In the genomic region with DNA sequence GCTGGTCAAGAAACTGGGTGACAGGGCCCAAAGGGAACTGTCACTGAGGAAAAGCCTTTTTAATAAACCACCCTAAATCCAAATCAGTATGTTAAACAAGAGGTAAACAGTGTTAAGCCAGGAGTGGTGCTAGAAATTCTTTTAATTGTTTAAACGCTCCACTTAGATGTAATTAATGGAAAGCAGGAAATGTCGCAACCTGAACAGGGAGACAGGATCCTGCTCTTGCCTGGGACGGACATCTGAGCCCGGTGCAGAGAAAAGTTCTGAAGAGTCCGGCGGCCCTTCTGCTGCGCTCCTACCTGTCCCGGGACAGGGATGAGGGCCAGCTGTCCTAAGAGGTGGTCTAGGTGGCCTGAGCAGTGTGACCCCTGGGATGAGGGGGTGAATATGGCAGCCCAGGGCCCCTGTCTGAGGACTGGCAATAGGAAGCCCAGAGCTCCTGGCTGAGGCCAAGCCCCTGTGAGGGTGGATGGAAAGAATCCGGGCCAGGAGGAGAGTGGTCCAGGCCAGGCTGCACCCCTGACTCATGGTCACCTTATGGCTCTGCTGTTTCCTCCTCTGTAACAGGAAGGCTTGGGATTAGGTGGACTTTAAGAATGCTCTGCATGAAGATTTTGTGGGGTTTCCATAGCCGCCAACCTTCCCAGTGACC, we compare ENCODE assay signal across 23 cellular contexts.
A peak's percentile ranks its signal among the peaks of the same experiment; 100 is the strongest.
DNase-seq lines count a peak whose midpoint lies in the region; ATAC-seq, FAIRE-seq and TF ChIP-seq lines count a peak whose summit lies in the region.
"Had no signal": no experiment of that assay in that cellular context is flagged by ENCODE, and none has a peak within 500 bp of the region (broad histone marks: within the 10 kb centered on the region; RNA-seq: fewer than 3 reads in every experiment).

No MANE protein-coding gene starts in this region.

- FAIRE-seq in HepG2 (lab: Jason Lieb, UNC) (no peak), H1 (lab: Jason Lieb, UNC) (no peak)
- FAIRE-seq: GM12891 had no signal

- H3K18ac ChIP-seq in H1 (ENCODE audit: extremely low read depth, low read length) = no peak overlapping the region

- no peaks in the 10 kb centered on the region for H4K20me1 ChIP-seq in HepG2 (ENCODE audit: insufficient read depth, low read length)
- H4K20me1 ChIP-seq in H1 (replicated peaks in 1 of 2; ENCODE audit: control insufficient read depth in 1 of 2, insufficient read depth in 2 of 2, low read length in 2 of 2) = peaks cover 0 to 7% of the 10 kb centered on the region in 2 experiments

- H2BK20ac ChIP-seq in H1 (ENCODE audit: low read length) = no peak overlapping the region

- no peak overlapping the region for H2BK15ac ChIP-seq in H1 (ENCODE audit: low read length)

- H3K23me2 ChIP-seq in H1 (ENCODE audit: low read depth, low read length) = peaks cover 7% of the 10 kb centered on the region; the same call in 1 of the 2 replicates

- intact Hi-C loops in HepG2 (cut with micrococcal nuclease; ENCODE audit: unreplicated experiment) = no loop called here
- intact Hi-C loops in right lobe of liver (cut with DNase I) = no loop called here
- intact Hi-C loops in esophagus muscularis mucosa (cut with DNase I) = no loop called here
- intact Hi-C loops in activated CD4-positive, alpha-beta memory T cell treated with anti-CD3 and anti-CD28 coated beads for 36 hours (cut with micrococcal nuclease) = no loop called here

- H4K8ac ChIP-seq in H1 (ENCODE audit: extremely low read depth, insufficient read depth, low read length) = peak overlapping the region; percentile 73; the same call in 1 of the 2 replicates

- POLR2A ChIA-PET in HepG2 (lab: Yijun Ruan, JAX) (no interaction called here), H1 (lab: Charles Lee; ENCODE audit: partially characterized antibody) (no interaction called here)
- POLR2A ChIA-PET in activated CD4-positive, alpha-beta memory T cell treated with anti-CD3 and anti-CD28 coated beads for 36 hours (lab: Charles Lee) = no interaction called here

- H3K79me2 ChIP-seq in HepG2 (ENCODE audit: insufficient read depth, low read length) = no peaks in the 10 kb centered on the region
- H3K79me2 ChIP-seq in H1 (ENCODE audit: control insufficient read depth in 1 of 2, insufficient read depth in 2 of 2, low read length in 2 of 2) = no peaks in the 10 kb centered on the region

- H4K91ac ChIP-seq in H1 (replicated peaks; ENCODE audit: insufficient read length, low read length) = no peak overlapping the region

- TF ChIP-seq RAD21 in HepG2 (CRISPR knock-in tag; IDR thresholded peaks at IDR 0.05) = no peak
- no peak for TF ChIP-seq RAD21 in H1 (IDR thresholded peaks at IDR 0.05 in 1 of 2, conservative IDR thresholded peaks at IDR 0.05 in 1 of 2; ENCODE audit: low read depth in 2 of 2, low read length in 2 of 2)

- peak; percentile 38; the same call in 2 of the 3 replicates for ATAC-seq in HepG2
- ATAC-seq in right lobe of liver = no peak
- no peak for ATAC-seq in GM19351 (IDR thresholded peaks at IDR 0.05; ENCODE audit: unreplicated experiment)

- H3K4me3 ChIP-seq in HepG2 (replicated peaks in 1 of 3; ENCODE audit: insufficient read depth in 1 of 3, low read depth in 2 of 3, low read length in 3 of 3) (no peak overlapping the region), right lobe of liver (no peak overlapping the region), H1 (ENCODE audit: extremely low read depth in 1 of 4, insufficient read depth in 2 of 4, low read depth in 3 of 4, low read length in 4 of 4) (no peak overlapping the region), esophagus muscularis mucosa (no peak overlapping the region)
- H3K4me3 ChIP-seq: Peyer's patch, SK-N-MC had no signal

- H3K27ac Mint-ChIP-seq in nephron progenitor cell = peak overlapping the region; percentile 29
- H3K27ac Mint-ChIP-seq in activated CD4-positive, alpha-beta memory T cell treated with anti-CD3 and anti-CD28 coated beads for 36 hours = no peak overlapping the region

- H3K23ac ChIP-seq in H1 (ENCODE audit: insufficient read length) = no peak overlapping the region

- peaks cover 5% of the 10 kb centered on the region for H3K4me1 Mint-ChIP-seq in nephron progenitor cell
- H3K4me1 Mint-ChIP-seq in activated CD4-positive, alpha-beta memory T cell treated with anti-CD3 and anti-CD28 coated beads for 36 hours (ENCODE audit: low read depth) = no peaks in the 10 kb centered on the region

- H3K9ac ChIP-seq in HepG2 (ENCODE audit: insufficient read depth, low read depth, low read length) (no peak overlapping the region), H1 (replicated peaks in 1 of 4; ENCODE audit: extremely low read depth in 1 of 4, low read depth in 3 of 4, low read length in 3 of 4) (no peak overlapping the region)

- TF ChIP-seq POLR2A in HepG2 (IDR thresholded peaks at IDR 0.05; ENCODE audit: insufficient read depth in 1 of 2, low read depth in 2 of 2, low read length in 2 of 2) (no peak), right lobe of liver (IDR thresholded peaks at IDR 0.05) (no peak), H1 (IDR thresholded peaks at IDR 0.05; ENCODE audit: control extremely low read depth in 1 of 2, low read depth in 2 of 2, low read length in 2 of 2) (no peak), esophagus muscularis mucosa (IDR thresholded peaks at IDR 0.05; ENCODE audit: low read depth) (no peak)

- no peaks in the 10 kb centered on the region for H3K9me3 Mint-ChIP-seq in nephron progenitor cell
- H3K9me3 Mint-ChIP-seq in activated CD4-positive, alpha-beta memory T cell treated with anti-CD3 and anti-CD28 coated beads for 36 hours = no peaks in the 10 kb centered on the region

- peaks cover 6% of the 10 kb centered on the region for H3K27me3 Mint-ChIP-seq in nephron progenitor cell (ENCODE audit: low read depth, poor library complexity)
- no peaks in the 10 kb centered on the region for H3K27me3 Mint-ChIP-seq in activated CD4-positive, alpha-beta memory T cell treated with anti-CD3 and anti-CD28 coated beads for 36 hours

- H3K14ac ChIP-seq in H1 (ENCODE audit: insufficient read length) = no peak overlapping the region

- H3K4ac ChIP-seq in H1 (replicated peaks; ENCODE audit: insufficient read length, low read depth, low read length) = no peak overlapping the region

- H2BK120ac ChIP-seq in H1 (replicated peaks; ENCODE audit: low read depth, low read length) = no peak overlapping the region

- no peak overlapping the region for H2BK5ac ChIP-seq in H1 (ENCODE audit: low read depth, low read length)

- no TSS peak for BruUV-seq in HepG2 (replicated peaks; lab: Mats Ljungman, UMichigan)

- H3K27me3 ChIP-seq in HepG2 (ENCODE audit: control insufficient read depth in 1 of 2, insufficient read depth in 2 of 2, low read length in 2 of 2) (peaks cover 1 to 21% of the 10 kb centered on the region in 2 experiments; a peak in 2 of 5 replicates), right lobe of liver (no peaks in the 10 kb centered on the region), H1 (replicated peaks in 1 of 4; ENCODE audit: control insufficient read depth in 3 of 4, extremely low read depth in 1 of 4, insufficient read depth in 3 of 4, low read length in 3 of 4) (no peaks in the 10 kb centered on the region; a peak in 1 of 7 replicates), esophagus muscularis mucosa (no peaks in the 10 kb centered on the region)
- H3K27me3 ChIP-seq: Peyer's patch had no signal

- CTCF ChIA-PET in HepG2 (lab: Yijun Ruan, JAX; ENCODE audit: low intra/inter-chr PET ratio, low total read pairs) = no interaction called here
- CTCF ChIA-PET in H1 (lab: Charles Lee; ENCODE audit: partially characterized antibody) = interaction anchor here (0.9 to 1.4 kb wide), 2 partner anchors 117 to 148 kb away, joined by 3 to 4 read pairs; no protein-coding TSS in a partner anchor
- CTCF ChIA-PET in activated CD4-positive, alpha-beta memory T cell treated with anti-CD3 and anti-CD28 coated beads for 36 hours (lab: Charles Lee) = no interaction called here

- DNase-seq in HepG2 (ENCODE audit: low spot score) (no peak), right lobe of liver (no peak), H1 (ENCODE audit: low read depth in 1 of 2, low spot score in 2 of 2) (no peak), nephron progenitor cell (no peak), epidermal melanocyte (ENCODE audit: insufficient read length, low spot score) (no peak), esophagus muscularis mucosa (ENCODE audit: extremely low spot score) (no peak)
- DNase-seq in activated CD4-positive, alpha-beta memory T cell treated with anti-CD3 and anti-CD28 coated beads for 36 hours = no peak
- DNase-seq: Calu3, DMS79 treated with DMSO at 0.1 percent for 48 hours, GF-D8, H9, KG1, MM.1S, NCI-H2029, NCI-H2171, NCI-H226, NCI-H510A, NCI-H69, Peyer's patch, SIG-M5 had no signal

- 8% methylated on average over 9 of the region's 10 CpGs for WGBS in HepG2 (ENCODE audit: low lambda C conversion rate)
- 55% methylated on average over 3 of the region's 10 CpGs for WGBS in right lobe of liver (ENCODE audit: insufficient coverage, low coverage, low lambda C conversion rate, missing lambda C conversion rate)
- WGBS in H1 (ENCODE audit: extremely low coverage in 1 of 2, insufficient coverage in 1 of 2, insufficient read length in 1 of 2, insufficient replicate concordance in 2 of 2, low coverage in 1 of 2, low lambda C conversion rate in 2 of 2, missing lambda C conversion rate in 1 of 2), 2 experiments = 91% methylated on average over 10 of the region's 10 CpGs; no CpG with 5 or more reads in 1 of the 2 experiments
- WGBS in esophagus muscularis mucosa = 81% methylated on average over 10 of the region's 10 CpGs

- H2AK5ac ChIP-seq in H1 (ENCODE audit: low read depth, low read length) = no peak overlapping the region

- H3K9me3 ChIP-seq in HepG2 (ENCODE audit: low read length) (no peaks in the 10 kb centered on the region), right lobe of liver (no peaks in the 10 kb centered on the region), H1 (ENCODE audit: insufficient read depth in 2 of 2, low read depth in 1 of 2, low read length in 1 of 2) (peaks cover 0 to 2% of the 10 kb centered on the region in 2 experiments; a peak in 1 of 4 replicates), esophagus muscularis mucosa (no peaks in the 10 kb centered on the region)
- H3K9me3 ChIP-seq: Peyer's patch had no signal

- no peak overlapping the region for H2AFZ ChIP-seq in HepG2 (ENCODE audit: low read length)
- H2AFZ ChIP-seq in H1 (ENCODE audit: low read length) = no peak overlapping the region

- H4K5ac ChIP-seq in H1 (ENCODE audit: insufficient read length, low read depth, low read length) = no peak overlapping the region

- H3K79me1 ChIP-seq in H1 (ENCODE audit: low read depth, low read length) = no peaks in the 10 kb centered on the region

- H3K4me2 ChIP-seq in HepG2 (ENCODE audit: low read depth, low read length) = no peak overlapping the region
- H3K4me2 ChIP-seq in H1 (ENCODE audit: insufficient read depth in 1 of 2, low read depth in 2 of 2, low read length in 2 of 2) = no peak overlapping the region

- no peak overlapping the region for H2BK12ac ChIP-seq in H1 (ENCODE audit: low read depth, low read length)

- peaks cover 8% of the 10 kb centered on the region for H3K4me1 ChIP-seq in HepG2 (ENCODE audit: insufficient read depth, low read length)
- no peaks in the 10 kb centered on the region for H3K4me1 ChIP-seq in right lobe of liver
- H3K4me1 ChIP-seq in H1 (replicated peaks in 1 of 4; ENCODE audit: control insufficient read depth in 3 of 4, insufficient read depth in 4 of 4, low read length in 3 of 4) = peaks cover 0 to 8% (median 5%) of the 10 kb centered on the region in 4 experiments; a peak in 3 of 7 replicates
- peaks cover 0 to 4% (median 0%) of the 10 kb centered on the region in 4 donors for H3K4me1 ChIP-seq in esophagus muscularis mucosa
- H3K4me1 ChIP-seq: Peyer's patch had no signal

- H3K56ac ChIP-seq in H1 (replicated peaks; ENCODE audit: insufficient read length, low read depth, low read length) = no peak overlapping the region

- H3K36me3 ChIP-seq in HepG2 (replicated peaks in 1 of 2; ENCODE audit: control insufficient read depth in 1 of 2, insufficient read depth in 2 of 2, low read length in 2 of 2) (no peaks in the 10 kb centered on the region), right lobe of liver (no peaks in the 10 kb centered on the region), H1 (ENCODE audit: control insufficient read depth in 2 of 4, insufficient read depth in 4 of 4, low read length in 3 of 4) (no peaks in the 10 kb centered on the region), esophagus muscularis mucosa (no peaks in the 10 kb centered on the region)
- H3K36me3 ChIP-seq: Peyer's patch had no signal

- H3K27ac ChIP-seq in HepG2 (ENCODE audit: extremely low read length, insufficient read depth, low read length) = no peak overlapping the region
- H3K27ac ChIP-seq in right lobe of liver = no peak overlapping the region
- H3K27ac ChIP-seq in H1 (ENCODE audit: low read depth, low read length) = no peak overlapping the region
- no peak overlapping the region for H3K27ac ChIP-seq in esophagus muscularis mucosa (replicated peaks in 1 of 4)
- H3K27ac ChIP-seq: Peyer's patch, SK-N-MC had no signal

- in situ Hi-C loops in HepG2 (cut with HindIII; ENCODE audit: extremely low pct_ligation_motif_present, low pct_unique_long_range_greater_than_20kb) = no loop called here

- no peaks in the 10 kb centered on the region for H3K36me3 Mint-ChIP-seq in nephron progenitor cell (ENCODE audit: low read depth)
- no peaks in the 10 kb centered on the region for H3K36me3 Mint-ChIP-seq in activated CD4-positive, alpha-beta memory T cell treated with anti-CD3 and anti-CD28 coated beads for 36 hours

- H3K4me3 Mint-ChIP-seq in nephron progenitor cell = no peak overlapping the region
- no peak overlapping the region for H3K4me3 Mint-ChIP-seq in activated CD4-positive, alpha-beta memory T cell treated with anti-CD3 and anti-CD28 coated beads for 36 hours
- H3K4me3 Mint-ChIP-seq: H9 had no signal

- TF ChIP-seq CTCF in HepG2 (CRISPR knock-in tag; IDR thresholded peaks at IDR 0.05) (no peak), right lobe of liver (IDR thresholded peaks at IDR 0.05) (no peak), H1 (IDR thresholded peaks at IDR 0.05; ENCODE audit: control extremely low read depth in 1 of 3, insufficient read depth in 1 of 3, low read depth in 1 of 3, low read length in 3 of 3) (no peak), nephron progenitor cell (IDR thresholded peaks at IDR 0.05) (no peak), esophagus muscularis mucosa (IDR thresholded peaks at IDR 0.05) (no peak)

- TF ChIP-seq EP300 in HepG2 (IDR thresholded peaks at IDR 0.05; ENCODE audit: low read depth in 2 of 2, low read length in 2 of 2) (no peak), HepG2 (CRISPR knock-in tag; IDR thresholded peaks at IDR 0.05; ENCODE audit: borderline replicate concordance) (no peak), H1 (IDR thresholded peaks at IDR 0.05; ENCODE audit: borderline replicate concordance in 1 of 2, low read depth in 2 of 2, low read length in 2 of 2) (no peak), esophagus muscularis mucosa (IDR thresholded peaks at IDR 0.05) (no peak)
